25 cellular contexts compared by ENCODE assay signal in genomic region chr1:209554761-209555611, GRCh38. TPM values are rescaled to one million over a fixed set of nuclear protein-coding genes. Genes with fewer than 3 reads are reported as not detected.
DNase-seq lines count a peak whose midpoint lies in the region; ATAC-seq and TF ChIP-seq lines count a peak whose summit lies in the region.
"Had no signal": no experiment of that assay in that cellular context is flagged by ENCODE, and none has a peak within 500 bp of the region (broad histone marks: within the 10 kb centered on the region; RNA-seq: fewer than 3 reads in every experiment).

No MANE protein-coding gene starts in this region.

- no peaks in the 10 kb centered on the region for H3K9me3 ChIP-seq in DOHH2 (ENCODE audit: control insufficient read depth, insufficient read depth, low read length)
- no peaks in the 10 kb centered on the region for H3K9me3 ChIP-seq in H9 (ENCODE audit: control insufficient read depth, low read depth, low read length)
- H3K9me3 ChIP-seq in PC-3 (ENCODE audit: low read length) = no peaks in the 10 kb centered on the region
- H3K9me3 ChIP-seq in neural progenitor cell (ENCODE audit: low read depth) = no peaks in the 10 kb centered on the region
- H3K9me3 ChIP-seq: Peyer's patch, SJSA1 had no signal

- no peak overlapping the region for H3K14ac ChIP-seq in H9 (ENCODE audit: insufficient read depth, low read length)

- H3K36me3 ChIP-seq in DOHH2 (ENCODE audit: control insufficient read depth, low read length) (no peaks in the 10 kb centered on the region), PC-3 (ENCODE audit: low read depth, low read length) (no peaks in the 10 kb centered on the region), neural progenitor cell (no peaks in the 10 kb centered on the region)
- H3K36me3 ChIP-seq: Peyer's patch, SJSA1 had no signal

- H3K4me3 Mint-ChIP-seq in H9 (no peak overlapping the region), neural progenitor cell (no peak overlapping the region)
- H3K4me3 Mint-ChIP-seq: neural crest cell, T-helper 17 cell had no signal

- H3T11ph ChIP-seq in H9 (ENCODE audit: low read length) = no peak overlapping the region

- H2AK5ac ChIP-seq in H9 (ENCODE audit: insufficient read length, low read length) = no peak overlapping the region

- H3K27me3 Mint-ChIP-seq in H9 (ENCODE audit: low read depth) (peaks cover 7% of the 10 kb centered on the region), neural progenitor cell (ENCODE audit: insufficient read depth, low read depth) (no peaks in the 10 kb centered on the region)

- no peak overlapping the region for H4K5ac ChIP-seq in H9 (ENCODE audit: insufficient read length, low read depth, low read length)

- no peak overlapping the region for H3K23ac ChIP-seq in H9 (ENCODE audit: insufficient read length, low read depth, low read length)

- H3K9ac ChIP-seq in H9 (ENCODE audit: extremely low read depth, insufficient read length, low read length) = no peak overlapping the region
- no peak overlapping the region for H3K9ac ChIP-seq in PC-3 (ENCODE audit: low read length)
- no peak overlapping the region for H3K9ac ChIP-seq in neural progenitor cell

- H3K27ac ChIP-seq in DOHH2 (ENCODE audit: low read depth, low read length) = no peak overlapping the region
- no peak overlapping the region for H3K27ac ChIP-seq in H9 (ENCODE audit: insufficient read length, low read depth, low read length)
- H3K27ac ChIP-seq in PC-3 (ENCODE audit: low read length) = no peak overlapping the region
- H3K27ac ChIP-seq in neural progenitor cell = no peak overlapping the region
- H3K27ac ChIP-seq: epithelial cell of prostate, hepatocyte, Peyer's patch, SJSA1 had no signal

- H3K9me3 Mint-ChIP-seq in H9 = no peaks in the 10 kb centered on the region
- no peaks in the 10 kb centered on the region for H3K9me3 Mint-ChIP-seq in neural progenitor cell
- H3K9me3 Mint-ChIP-seq: neural crest cell had no signal

- H3K79me2 ChIP-seq in DOHH2 (ENCODE audit: control insufficient read depth, low read length) = no peaks in the 10 kb centered on the region
- H3K79me2 ChIP-seq in H9 (ENCODE audit: insufficient read depth, low read length) = no peaks in the 10 kb centered on the region
- no peaks in the 10 kb centered on the region for H3K79me2 ChIP-seq in PC-3 (ENCODE audit: low read length)
- no peaks in the 10 kb centered on the region for H3K79me2 ChIP-seq in neural progenitor cell (ENCODE audit: low read depth)
- H3K79me2 ChIP-seq: hepatocyte had no signal

- no peak overlapping the region for H2BK5ac ChIP-seq in H9 (ENCODE audit: insufficient read length, low read length)

- H2AFZ ChIP-seq in H9 (ENCODE audit: low read length) (no peak overlapping the region), PC-3 (ENCODE audit: low read length) (no peak overlapping the region), neural progenitor cell (replicated peaks) (no peak overlapping the region)
- H2AFZ ChIP-seq: hepatocyte had no signal

- CTCF ChIA-PET in PC-3 (lab: Charles Lee) = no interaction called here

- H4K20me1 ChIP-seq in DOHH2 (ENCODE audit: control insufficient read depth, insufficient read depth, low read depth, low read length) (no peaks in the 10 kb centered on the region), H9 (ENCODE audit: control insufficient read depth, insufficient read depth, insufficient read length) (no peaks in the 10 kb centered on the region), PC-3 (ENCODE audit: low read length) (no peaks in the 10 kb centered on the region), neural progenitor cell (ENCODE audit: low read depth) (no peaks in the 10 kb centered on the region)

- H3K4me3 ChIP-seq in DOHH2 (ENCODE audit: low read length) = no peak overlapping the region
- H3K4me3 ChIP-seq in PC-3 (ENCODE audit: low read length) = no peak overlapping the region
- no peak overlapping the region for H3K4me3 ChIP-seq in neural progenitor cell
- H3K4me3 ChIP-seq: hepatocyte, Peyer's patch, SJSA1 had no signal

- no peak overlapping the region for H2BK12ac ChIP-seq in H9 (ENCODE audit: insufficient read length, low read depth, low read length)

- no peak overlapping the region for H4K91ac ChIP-seq in H9 (ENCODE audit: insufficient read length, low read depth, low read length)

- no peak overlapping the region for H3K4me2 ChIP-seq in DOHH2 (ENCODE audit: low read length)
- no peak overlapping the region for H3K4me2 ChIP-seq in H9 (ENCODE audit: insufficient read depth, insufficient read length, low read length)
- H3K4me2 ChIP-seq in PC-3 (ENCODE audit: low read length) = no peak overlapping the region
- H3K4me2 ChIP-seq in neural progenitor cell = no peak overlapping the region
- H3K4me2 ChIP-seq: hepatocyte had no signal

- H3K4me1 Mint-ChIP-seq in H9 (peaks cover 15 to 16% of the 10 kb centered on the region in 2 experiments), neural progenitor cell (peaks cover 8% of the 10 kb centered on the region)

- intact Hi-C loops in PC-3 (cut with micrococcal nuclease) = no loop called here

- H3K36me3 Mint-ChIP-seq in H9 (ENCODE audit: insufficient read depth in 1 of 3, low read depth in 3 of 3) (no peaks in the 10 kb centered on the region), neural progenitor cell (no peaks in the 10 kb centered on the region)

- no peak overlapping the region for H3K56ac ChIP-seq in H9 (ENCODE audit: insufficient read length, low read depth, low read length)

- no peaks in the 10 kb centered on the region for H3K9me2 ChIP-seq in DOHH2 (replicated peaks; ENCODE audit: control insufficient read depth, low read length)
- no peaks in the 10 kb centered on the region for H3K9me2 ChIP-seq in PC-3 (replicated peaks; ENCODE audit: low read length)

- DNase-seq in H9 = no peak
- no peak for DNase-seq in PC-3
- no peak for DNase-seq in neural progenitor cell (ENCODE audit: low spot score)
- no peak for DNase-seq in mucosa of gallbladder (ENCODE audit: low spot score)
- no peak for DNase-seq in ureter (ENCODE audit: low spot score)
- no peak for DNase-seq in UCSD-AML1 (lab: John Stamatoyannopoulos, UW; ENCODE audit: unreplicated experiment)
- DNase-seq: activated CD4-positive, alpha-beta T cell treated with anti-CD3 and anti-CD28 coated beads, Interleukin-2, amount 50 U/mL, for 4 hours; activated CD8-positive, alpha-beta memory T cell treated with anti-CD3 and anti-CD28 coated beads, Interleukin-2, amount 50 U/mL, for 48 hours; activated effector memory CD4-positive, alpha-beta T cell treated with Interleukin-2 at 50 U/mL for 16 hours; AML-193; foreskin melanocyte; GOT3; KG1; NCI-H1092; NCI-H1930; NCI-H345; Peyer's patch; T-helper 17 cell had no signal

- POLR2A ChIA-PET in PC-3 (lab: Charles Lee; ENCODE audit: unreplicated experiment) = no interaction called here

- no peak overlapping the region for H4K8ac ChIP-seq in H9 (replicated peaks; ENCODE audit: insufficient read length, low read depth, low read length)

- no peak for ATAC-seq in PC-3
- ATAC-seq: T-helper 17 cell had no signal

- H3K4me1 ChIP-seq in DOHH2 (ENCODE audit: control insufficient read depth, low read length) (no peaks in the 10 kb centered on the region), H9 (ENCODE audit: insufficient read depth, low read length) (peaks cover 8% of the 10 kb centered on the region; the same call in 1 of the 2 replicates), PC-3 (ENCODE audit: insufficient read depth, low read length) (peaks cover under 1% of the 10 kb centered on the region; the same call in 1 of the 2 replicates), neural progenitor cell (peaks cover 21% of the 10 kb centered on the region)
- H3K4me1 ChIP-seq: Peyer's patch, SJSA1 had no signal

- H2BK15ac ChIP-seq in H9 (ENCODE audit: low read depth, low read length) = no peak overlapping the region

- no peak overlapping the region for H3K18ac ChIP-seq in H9 (ENCODE audit: insufficient read length, low read depth, low read length)

- no TSS peak for BruUV-seq in PC-3 (replicated peaks; lab: Mats Ljungman, UMichigan)

- no peak overlapping the region for H2BK20ac ChIP-seq in H9 (ENCODE audit: low read depth, low read length, poor library complexity, severe bottlenecking)

- H3F3A ChIP-seq in DOHH2 (ENCODE audit: control insufficient read depth, insufficient read depth) (no peaks in the 10 kb centered on the region), PC-3 (ENCODE audit: low read length, unreplicated experiment) (no peaks in the 10 kb centered on the region), neural progenitor cell (ENCODE audit: low read depth) (peaks cover 6% of the 10 kb centered on the region)

- H2BK120ac ChIP-seq in H9 (ENCODE audit: low read depth, low read length, poor library complexity, severe bottlenecking) = no peak overlapping the region

- H3K23me2 ChIP-seq in H9 (ENCODE audit: insufficient read length, low read depth, low read length, poor library complexity, severe bottlenecking) = no peaks in the 10 kb centered on the region

- H3K27ac Mint-ChIP-seq in H9 (no peak overlapping the region), neural progenitor cell (no peak overlapping the region)
- H3K27ac Mint-ChIP-seq: T-helper 17 cell had no signal

- H3K4ac ChIP-seq in H9 (ENCODE audit: low read depth, low read length) = no peak overlapping the region

- no peaks in the 10 kb centered on the region for H3K27me3 ChIP-seq in DOHH2 (ENCODE audit: control insufficient read depth, low read length)
- no peaks in the 10 kb centered on the region for H3K27me3 ChIP-seq in H9 (ENCODE audit: insufficient read depth, low read length)
- H3K27me3 ChIP-seq in PC-3 (ENCODE audit: low read length) = no peaks in the 10 kb centered on the region
- peaks cover 19% of the 10 kb centered on the region for H3K27me3 ChIP-seq in neural progenitor cell
- H3K27me3 ChIP-seq: hepatocyte, Peyer's patch, SJSA1 had no signal

- peak; percentile 35 for TF ChIP-seq CTCF in DOHH2 (IDR thresholded peaks at IDR 0.05; ENCODE audit: low read depth, low read length, poor library complexity, severe bottlenecking)
- TF ChIP-seq CTCF in H9 (conservative IDR thresholded peaks at IDR 0.05) = peak; percentile 55; the same call in 2 of the 3 replicates
- TF ChIP-seq CTCF in PC-3 (conservative IDR thresholded peaks at IDR 0.05; ENCODE audit: low read depth, low read length) = peak; percentile 56
- TF ChIP-seq CTCF in neural progenitor cell (IDR thresholded peaks at IDR 0.05) = peak; percentile 30

- no peaks in the 10 kb centered on the region for H3K79me1 ChIP-seq in H9 (ENCODE audit: insufficient read depth, low read depth, low read length, poor library complexity, severe bottlenecking)

- WGBS in H9 (ENCODE audit: extremely low coverage, insufficient read length, low lambda C conversion rate) = 100% methylated on average over 1 of the region's 9 CpGs

RNA-seq across cellular contexts. Expression of gene CAMK1G, which starts 28.5 kb away (rescaled TPM):
- total RNA-seq in H9 (2021) (0.20 and 0.28 TPM in 2 replicates), PC-3 (2014; rRNA removed) (not detected in 2 replicates), neural progenitor cell (ENCODE audit: low replicate concordance) (3.6 and 4.3 TPM in 2 replicates), mucosa of gallbladder (0.12 TPM), ureter (0.68 TPM)
- total RNA-seq: Peyer's patch, pulmonary artery endothelial cell, skeletal muscle tissue, T-helper 17 cell had no signal
